Comparison of ENCODE assay signal across 1 cellular context in genomic region chr17:57084802-57085447, GRCh38.
TF ChIP-seq lines count a peak whose summit lies in the region.

A gene with protein sequence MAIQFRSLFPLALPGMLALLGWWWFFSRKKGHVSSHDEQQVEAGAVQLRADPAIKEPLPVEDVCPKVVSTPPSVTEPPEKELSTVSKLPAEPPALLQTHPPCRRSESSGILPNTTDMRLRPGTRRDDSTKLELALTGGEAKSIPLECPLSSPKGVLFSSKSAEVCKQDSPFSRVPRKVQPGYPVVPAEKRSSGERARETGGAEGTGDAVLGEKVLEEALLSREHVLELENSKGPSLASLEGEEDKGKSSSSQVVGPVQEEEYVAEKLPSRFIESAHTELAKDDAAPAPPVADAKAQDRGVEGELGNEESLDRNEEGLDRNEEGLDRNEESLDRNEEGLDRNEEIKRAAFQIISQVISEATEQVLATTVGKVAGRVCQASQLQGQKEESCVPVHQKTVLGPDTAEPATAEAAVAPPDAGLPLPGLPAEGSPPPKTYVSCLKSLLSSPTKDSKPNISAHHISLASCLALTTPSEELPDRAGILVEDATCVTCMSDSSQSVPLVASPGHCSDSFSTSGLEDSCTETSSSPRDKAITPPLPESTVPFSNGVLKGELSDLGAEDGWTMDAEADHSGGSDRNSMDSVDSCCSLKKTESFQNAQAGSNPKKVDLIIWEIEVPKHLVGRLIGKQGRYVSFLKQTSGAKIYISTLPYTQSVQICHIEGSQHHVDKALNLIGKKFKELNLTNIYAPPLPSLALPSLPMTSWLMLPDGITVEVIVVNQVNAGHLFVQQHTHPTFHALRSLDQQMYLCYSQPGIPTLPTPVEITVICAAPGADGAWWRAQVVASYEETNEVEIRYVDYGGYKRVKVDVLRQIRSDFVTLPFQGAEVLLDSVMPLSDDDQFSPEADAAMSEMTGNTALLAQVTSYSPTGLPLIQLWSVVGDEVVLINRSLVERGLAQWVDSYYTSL (plus strand): TSS chr17:57085246. CDS start chr17:57105465, 20,219 bp downstream.

TF ChIP-seq in H1, 55 proteins besides CTCF, POLR2A, EP300 and RAD21 (continued from another document):
- TF ChIP-seq, protein P1, sequence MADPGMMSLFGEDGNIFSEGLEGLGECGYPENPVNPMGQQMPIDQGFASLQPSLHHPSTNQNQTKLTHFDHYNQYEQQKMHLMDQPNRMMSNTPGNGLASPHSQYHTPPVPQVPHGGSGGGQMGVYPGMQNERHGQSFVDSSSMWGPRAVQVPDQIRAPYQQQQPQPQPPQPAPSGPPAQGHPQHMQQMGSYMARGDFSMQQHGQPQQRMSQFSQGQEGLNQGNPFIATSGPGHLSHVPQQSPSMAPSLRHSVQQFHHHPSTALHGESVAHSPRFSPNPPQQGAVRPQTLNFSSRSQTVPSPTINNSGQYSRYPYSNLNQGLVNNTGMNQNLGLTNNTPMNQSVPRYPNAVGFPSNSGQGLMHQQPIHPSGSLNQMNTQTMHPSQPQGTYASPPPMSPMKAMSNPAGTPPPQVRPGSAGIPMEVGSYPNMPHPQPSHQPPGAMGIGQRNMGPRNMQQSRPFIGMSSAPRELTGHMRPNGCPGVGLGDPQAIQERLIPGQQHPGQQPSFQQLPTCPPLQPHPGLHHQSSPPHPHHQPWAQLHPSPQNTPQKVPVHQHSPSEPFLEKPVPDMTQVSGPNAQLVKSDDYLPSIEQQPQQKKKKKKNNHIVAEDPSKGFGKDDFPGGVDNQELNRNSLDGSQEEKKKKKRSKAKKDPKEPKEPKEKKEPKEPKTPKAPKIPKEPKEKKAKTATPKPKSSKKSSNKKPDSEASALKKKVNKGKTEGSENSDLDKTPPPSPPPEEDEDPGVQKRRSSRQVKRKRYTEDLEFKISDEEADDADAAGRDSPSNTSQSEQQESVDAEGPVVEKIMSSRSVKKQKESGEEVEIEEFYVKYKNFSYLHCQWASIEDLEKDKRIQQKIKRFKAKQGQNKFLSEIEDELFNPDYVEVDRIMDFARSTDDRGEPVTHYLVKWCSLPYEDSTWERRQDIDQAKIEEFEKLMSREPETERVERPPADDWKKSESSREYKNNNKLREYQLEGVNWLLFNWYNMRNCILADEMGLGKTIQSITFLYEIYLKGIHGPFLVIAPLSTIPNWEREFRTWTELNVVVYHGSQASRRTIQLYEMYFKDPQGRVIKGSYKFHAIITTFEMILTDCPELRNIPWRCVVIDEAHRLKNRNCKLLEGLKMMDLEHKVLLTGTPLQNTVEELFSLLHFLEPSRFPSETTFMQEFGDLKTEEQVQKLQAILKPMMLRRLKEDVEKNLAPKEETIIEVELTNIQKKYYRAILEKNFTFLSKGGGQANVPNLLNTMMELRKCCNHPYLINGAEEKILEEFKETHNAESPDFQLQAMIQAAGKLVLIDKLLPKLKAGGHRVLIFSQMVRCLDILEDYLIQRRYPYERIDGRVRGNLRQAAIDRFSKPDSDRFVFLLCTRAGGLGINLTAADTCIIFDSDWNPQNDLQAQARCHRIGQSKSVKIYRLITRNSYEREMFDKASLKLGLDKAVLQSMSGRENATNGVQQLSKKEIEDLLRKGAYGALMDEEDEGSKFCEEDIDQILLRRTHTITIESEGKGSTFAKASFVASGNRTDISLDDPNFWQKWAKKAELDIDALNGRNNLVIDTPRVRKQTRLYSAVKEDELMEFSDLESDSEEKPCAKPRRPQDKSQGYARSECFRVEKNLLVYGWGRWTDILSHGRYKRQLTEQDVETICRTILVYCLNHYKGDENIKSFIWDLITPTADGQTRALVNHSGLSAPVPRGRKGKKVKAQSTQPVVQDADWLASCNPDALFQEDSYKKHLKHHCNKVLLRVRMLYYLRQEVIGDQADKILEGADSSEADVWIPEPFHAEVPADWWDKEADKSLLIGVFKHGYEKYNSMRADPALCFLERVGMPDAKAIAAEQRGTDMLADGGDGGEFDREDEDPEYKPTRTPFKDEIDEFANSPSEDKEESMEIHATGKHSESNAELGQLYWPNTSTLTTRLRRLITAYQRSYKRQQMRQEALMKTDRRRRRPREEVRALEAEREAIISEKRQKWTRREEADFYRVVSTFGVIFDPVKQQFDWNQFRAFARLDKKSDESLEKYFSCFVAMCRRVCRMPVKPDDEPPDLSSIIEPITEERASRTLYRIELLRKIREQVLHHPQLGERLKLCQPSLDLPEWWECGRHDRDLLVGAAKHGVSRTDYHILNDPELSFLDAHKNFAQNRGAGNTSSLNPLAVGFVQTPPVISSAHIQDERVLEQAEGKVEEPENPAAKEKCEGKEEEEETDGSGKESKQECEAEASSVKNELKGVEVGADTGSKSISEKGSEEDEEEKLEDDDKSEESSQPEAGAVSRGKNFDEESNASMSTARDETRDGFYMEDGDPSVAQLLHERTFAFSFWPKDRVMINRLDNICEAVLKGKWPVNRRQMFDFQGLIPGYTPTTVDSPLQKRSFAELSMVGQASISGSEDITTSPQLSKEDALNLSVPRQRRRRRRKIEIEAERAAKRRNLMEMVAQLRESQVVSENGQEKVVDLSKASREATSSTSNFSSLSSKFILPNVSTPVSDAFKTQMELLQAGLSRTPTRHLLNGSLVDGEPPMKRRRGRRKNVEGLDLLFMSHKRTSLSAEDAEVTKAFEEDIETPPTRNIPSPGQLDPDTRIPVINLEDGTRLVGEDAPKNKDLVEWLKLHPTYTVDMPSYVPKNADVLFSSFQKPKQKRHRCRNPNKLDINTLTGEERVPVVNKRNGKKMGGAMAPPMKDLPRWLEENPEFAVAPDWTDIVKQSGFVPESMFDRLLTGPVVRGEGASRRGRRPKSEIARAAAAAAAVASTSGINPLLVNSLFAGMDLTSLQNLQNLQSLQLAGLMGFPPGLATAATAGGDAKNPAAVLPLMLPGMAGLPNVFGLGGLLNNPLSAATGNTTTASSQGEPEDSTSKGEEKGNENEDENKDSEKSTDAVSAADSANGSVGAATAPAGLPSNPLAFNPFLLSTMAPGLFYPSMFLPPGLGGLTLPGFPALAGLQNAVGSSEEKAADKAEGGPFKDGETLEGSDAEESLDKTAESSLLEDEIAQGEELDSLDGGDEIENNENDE (IDR thresholded peaks at IDR 0.05; ENCODE audit: insufficient replicate concordance, low read length): no peak
- TF ChIP-seq TEAD4 (IDR thresholded peaks at IDR 0.05; ENCODE audit: low read depth, low read length) (no peak), MAX (IDR thresholded peaks at IDR 0.05) (peak; percentile 80), SP2 (IDR thresholded peaks at IDR 0.05; ENCODE audit: low read length) (no peak), SP1 (IDR thresholded peaks at IDR 0.05; ENCODE audit: low read depth, low read length) (no peak), CTBP2 (IDR thresholded peaks at IDR 0.05; ENCODE audit: borderline replicate concordance, insufficient read depth, insufficient read length, low read length) (no peak), CBX5 (IDR thresholded peaks at IDR 0.05; ENCODE audit: low read depth, low read length) (no peak), SIN3A (conservative IDR thresholded peaks at IDR 0.05 in 1 of 2, IDR thresholded peaks at IDR 0.05 in 1 of 2; ENCODE audit: low read depth in 1 of 2, low read length in 2 of 2) (peak; percentile 36 to 49; a peak in 2 of 4 replicates), KDM5A (IDR thresholded peaks at IDR 0.05; ENCODE audit: low read length) (no peak), BACH1 (IDR thresholded peaks at IDR 0.05; ENCODE audit: low read length) (no peak), TCF12 (IDR thresholded peaks at IDR 0.05; ENCODE audit: low read depth, low read length) (no peak), HDAC6 (IDR thresholded peaks at IDR 0.05; ENCODE audit: low read depth, low read length) (no peak), SRF (IDR thresholded peaks at IDR 0.05; ENCODE audit: low read depth, low read length) (no peak), SUZ12 (IDR thresholded peaks at IDR 0.05; ENCODE audit: low read length) (no peak), ATF3 (IDR thresholded peaks at IDR 0.05; ENCODE audit: insufficient read depth, low read depth, low read length) (no peak), SIRT6 (IDR thresholded peaks at IDR 0.05; ENCODE audit: low read length) (no peak), JUN (IDR thresholded peaks at IDR 0.05; ENCODE audit: low read depth, low read length) (no peak), SIX5 (IDR thresholded peaks at IDR 0.05; ENCODE audit: low read depth, low read length) (no peak), BCL11A (IDR thresholded peaks at IDR 0.05; ENCODE audit: low read depth in 2 of 2, low read length in 2 of 2) (no peak), EZH2 (IDR thresholded peaks at IDR 0.05; ENCODE audit: low read depth, low read length, severe bottlenecking) (no peak), JUND (IDR thresholded peaks at IDR 0.05; ENCODE audit: low read length) (no peak), CHD1 (IDR thresholded peaks at IDR 0.05; ENCODE audit: low read depth, low read length) (no peak), HDAC2 (IDR thresholded peaks at IDR 0.05; ENCODE audit: borderline replicate concordance in 1 of 2, low read depth in 2 of 2, low read length in 2 of 2) (peak in 1 of 2 experiments; percentile 37; a peak in 1 of 4 replicates), EGR1 (IDR thresholded peaks at IDR 0.05; ENCODE audit: borderline replicate concordance, low read depth, low read length) (no peak), FOSL1 (IDR thresholded peaks at IDR 0.05; ENCODE audit: insufficient read depth, low read depth, low read length) (no peak), POLR2AphosphoS5 (IDR thresholded peaks at IDR 0.05; ENCODE audit: low read depth, low read length) (peak; percentile 79; the same call in 1 of the 2 replicates), POU5F1 (IDR thresholded peaks at IDR 0.05; ENCODE audit: low read depth, low read length) (no peak), RBBP5 (IDR thresholded peaks at IDR 0.05; ENCODE audit: borderline replicate concordance, low read depth, low read length) (peak; percentile 59; the same call in 1 of the 2 replicates), TBP (IDR thresholded peaks at IDR 0.05; ENCODE audit: low read depth, low read length) (peak; percentile 59; the same call in 1 of the 2 replicates), RXRA (IDR thresholded peaks at IDR 0.05; ENCODE audit: insufficient read depth, low read depth, low read length) (no peak), SP4 (IDR thresholded peaks at IDR 0.05; ENCODE audit: low read length) (no peak), GTF2F1 (IDR thresholded peaks at IDR 0.05; ENCODE audit: borderline replicate concordance, low read depth, low read length) (no peak), CHD2 (IDR thresholded peaks at IDR 0.05; ENCODE audit: low read length) (peak; percentile 98), CEBPB (IDR thresholded peaks at IDR 0.05; ENCODE audit: low read depth, low read length) (no peak), TAF7 (optimal IDR thresholded peaks at IDR 0.05; ENCODE audit: borderline replicate concordance, low read depth, low read length) (peak; percentile 72), TAF1 (IDR thresholded peaks at IDR 0.05; ENCODE audit: low read depth, low read length) (peak; percentile 76), MAFK (IDR thresholded peaks at IDR 0.05; ENCODE audit: low read depth, low read length) (no peak), YY1 (IDR thresholded peaks at IDR 0.05; ENCODE audit: low read depth, low read length) (no peak), E2F6 (IDR thresholded peaks at IDR 0.05) (peak; percentile 70; the same call in 1 of the 2 replicates), ASH2L (IDR thresholded peaks at IDR 0.05; ENCODE audit: low read length) (peak; percentile 85), GABPA (IDR thresholded peaks at IDR 0.05; ENCODE audit: borderline replicate concordance, insufficient read depth, low read length) (no peak), NRF1 (IDR thresholded peaks at IDR 0.05; ENCODE audit: low read depth, low read length) (peak; percentile 65), RFX5 (IDR thresholded peaks at IDR 0.05; ENCODE audit: borderline replicate concordance, low read depth, low read length) (no peak), ZNF274 (IDR thresholded peaks at IDR 0.05; ENCODE audit: borderline replicate concordance, extremely low read depth, low read length) (no peak), CBX8 (IDR thresholded peaks at IDR 0.05; ENCODE audit: borderline replicate concordance, low read depth, low read length) (no peak), KDM1A (IDR thresholded peaks at IDR 0.05; ENCODE audit: borderline replicate concordance, low read length) (no peak), PHF8 (conservative IDR thresholded peaks at IDR 0.05; ENCODE audit: low read depth, low read length) (peak; percentile 85), CREB1 (IDR thresholded peaks at IDR 0.05) (peak; percentile 74), BRCA1 (IDR thresholded peaks at IDR 0.05; ENCODE audit: low read depth, low read length) (peak; percentile 93), SAP30 (IDR thresholded peaks at IDR 0.05; ENCODE audit: insufficient read depth, insufficient replicate concordance, low read length) (no peak), KDM4A (IDR thresholded peaks at IDR 0.05; ENCODE audit: low read depth, low read length, severe bottlenecking) (peak; percentile 44), NANOG (IDR thresholded peaks at IDR 0.05; ENCODE audit: insufficient read depth, low read depth, low read length, poor library complexity, severe bottlenecking) (no peak)
- TF ChIP-seq, protein P2, sequence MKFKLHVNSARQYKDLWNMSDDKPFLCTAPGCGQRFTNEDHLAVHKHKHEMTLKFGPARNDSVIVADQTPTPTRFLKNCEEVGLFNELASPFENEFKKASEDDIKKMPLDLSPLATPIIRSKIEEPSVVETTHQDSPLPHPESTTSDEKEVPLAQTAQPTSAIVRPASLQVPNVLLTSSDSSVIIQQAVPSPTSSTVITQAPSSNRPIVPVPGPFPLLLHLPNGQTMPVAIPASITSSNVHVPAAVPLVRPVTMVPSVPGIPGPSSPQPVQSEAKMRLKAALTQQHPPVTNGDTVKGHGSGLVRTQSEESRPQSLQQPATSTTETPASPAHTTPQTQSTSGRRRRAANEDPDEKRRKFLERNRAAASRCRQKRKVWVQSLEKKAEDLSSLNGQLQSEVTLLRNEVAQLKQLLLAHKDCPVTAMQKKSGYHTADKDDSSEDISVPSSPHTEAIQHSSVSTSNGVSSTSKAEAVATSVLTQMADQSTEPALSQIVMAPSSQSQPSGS (IDR thresholded peaks at IDR 0.05; ENCODE audit: low read length): no peak
- TF ChIP-seq, protein P3, sequence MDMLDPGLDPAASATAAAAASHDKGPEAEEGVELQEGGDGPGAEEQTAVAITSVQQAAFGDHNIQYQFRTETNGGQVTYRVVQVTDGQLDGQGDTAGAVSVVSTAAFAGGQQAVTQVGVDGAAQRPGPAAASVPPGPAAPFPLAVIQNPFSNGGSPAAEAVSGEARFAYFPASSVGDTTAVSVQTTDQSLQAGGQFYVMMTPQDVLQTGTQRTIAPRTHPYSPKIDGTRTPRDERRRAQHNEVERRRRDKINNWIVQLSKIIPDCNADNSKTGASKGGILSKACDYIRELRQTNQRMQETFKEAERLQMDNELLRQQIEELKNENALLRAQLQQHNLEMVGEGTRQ (IDR thresholded peaks at IDR 0.05; ENCODE audit: low read length): no peak
